ENCODE assay signal across 1 cellular context in the genomic region with DNA sequence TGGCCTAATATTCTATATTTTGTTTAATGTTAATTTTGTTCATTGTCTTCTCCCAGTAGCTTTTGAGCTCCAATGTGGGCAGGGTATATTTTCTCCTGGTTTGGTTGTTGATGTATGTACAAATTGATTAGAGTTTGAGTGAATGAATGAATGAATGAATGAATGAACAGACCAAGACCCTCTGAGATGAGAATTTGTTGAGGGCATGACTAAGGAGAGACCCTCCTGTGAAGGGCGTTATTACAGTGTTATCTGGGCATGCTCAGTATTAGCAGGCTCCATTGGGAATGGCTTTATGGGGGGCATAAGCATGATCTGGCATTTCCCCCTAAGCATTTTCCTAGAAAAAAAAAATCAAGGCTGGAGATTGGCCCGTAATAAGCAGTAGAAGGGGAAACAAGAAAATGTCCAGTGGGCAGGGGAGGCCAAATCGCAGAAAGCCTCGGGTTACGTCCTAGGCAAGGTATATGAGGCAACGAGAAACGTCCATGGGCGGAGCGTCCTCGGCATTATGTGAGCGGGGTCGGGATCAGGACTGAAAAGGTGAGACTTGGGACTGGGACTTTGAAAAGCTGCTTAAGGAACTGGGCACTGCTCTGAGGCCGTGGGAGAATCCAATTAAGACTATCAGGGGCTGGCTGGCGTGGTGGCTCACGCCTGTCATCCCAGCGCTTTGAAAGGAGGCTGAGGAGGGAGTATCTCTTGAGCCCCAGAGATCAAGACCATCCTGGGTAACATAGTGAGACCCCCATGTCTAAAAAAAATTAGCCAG.
TF ChIP-seq lines count a peak whose summit lies in the region.

No MANE protein-coding gene starts in this region.

TF ChIP-seq in A549, 52 proteins besides CTCF, POLR2A, EP300 and RAD21:
- TF ChIP-seq HDAC2 (IDR thresholded peaks at IDR 0.05) (no peak), HOXB13 (CRISPR knock-in tag; IDR thresholded peaks at IDR 0.05; ENCODE audit: low read depth) (0 out of 2 replicates have a peak, but pooled peaks have one; percentile 6), MYC (IDR thresholded peaks at IDR 0.05; ENCODE audit: borderline replicate concordance, low read length) (0 out of 2 replicates have a peak, but pooled peaks have one; percentile 4), CHD4 (IDR thresholded peaks at IDR 0.05; ENCODE audit: borderline replicate concordance) (no peak), ZC3H11A (IDR thresholded peaks at IDR 0.05) (0 out of 2 replicates have a peak, but pooled peaks have one; percentile 3), FOSL2 (IDR thresholded peaks at IDR 0.05) (no peak), FOSL2 (CRISPR knock-in tag; IDR thresholded peaks at IDR 0.05) (no peak)
- TF ChIP-seq, protein P1, sequence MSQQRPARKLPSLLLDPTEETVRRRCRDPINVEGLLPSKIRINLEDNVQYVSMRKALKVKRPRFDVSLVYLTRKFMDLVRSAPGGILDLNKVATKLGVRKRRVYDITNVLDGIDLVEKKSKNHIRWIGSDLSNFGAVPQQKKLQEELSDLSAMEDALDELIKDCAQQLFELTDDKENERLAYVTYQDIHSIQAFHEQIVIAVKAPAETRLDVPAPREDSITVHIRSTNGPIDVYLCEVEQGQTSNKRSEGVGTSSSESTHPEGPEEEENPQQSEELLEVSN (IDR thresholded peaks at IDR 0.05; ENCODE audit: borderline replicate concordance, low read depth), result 0 out of 2 replicates have a peak, but pooled peaks have one; percentile 10
- TF ChIP-seq, protein P2, sequence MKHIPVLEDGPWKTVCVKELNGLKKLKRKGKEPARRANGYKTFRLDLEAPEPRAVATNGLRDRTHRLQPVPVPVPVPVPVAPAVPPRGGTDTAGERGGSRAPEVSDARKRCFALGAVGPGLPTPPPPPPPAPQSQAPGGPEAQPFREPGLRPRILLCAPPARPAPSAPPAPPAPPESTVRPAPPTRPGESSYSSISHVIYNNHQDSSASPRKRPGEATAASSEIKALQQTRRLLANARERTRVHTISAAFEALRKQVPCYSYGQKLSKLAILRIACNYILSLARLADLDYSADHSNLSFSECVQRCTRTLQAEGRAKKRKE (CRISPR knock-in tag; IDR thresholded peaks at IDR 0.05; ENCODE audit: low read depth), result no peak
- TF ChIP-seq, protein P3, sequence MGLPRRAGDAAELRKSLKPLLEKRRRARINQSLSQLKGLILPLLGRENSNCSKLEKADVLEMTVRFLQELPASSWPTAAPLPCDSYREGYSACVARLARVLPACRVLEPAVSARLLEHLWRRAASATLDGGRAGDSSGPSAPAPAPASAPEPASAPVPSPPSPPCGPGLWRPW (IDR thresholded peaks at IDR 0.05), result no peak
